36 cellular contexts compared by ENCODE assay signal in genomic region chr6:29818892-29819291, GRCh38. TPM values are rescaled to one million over a fixed set of nuclear protein-coding genes. Genes with fewer than 3 reads are reported as not detected.
DNase-seq lines count a peak whose midpoint lies in the region; ATAC-seq, FAIRE-seq and TF ChIP-seq lines count a peak whose summit lies in the region.
"Had no signal": no experiment of that assay in that cellular context is flagged by ENCODE, and none has a peak within 500 bp of the region (broad histone marks: within the 10 kb centered on the region; RNA-seq: fewer than 3 reads in every experiment).

No MANE protein-coding gene starts in this region.

- in situ Hi-C loops in K562 (cut with MboI) = no loop called here

- H4K20me1 ChIP-seq in K562 (replicated peaks; ENCODE audit: control insufficient read depth, insufficient read depth, low read length) = no peaks in the 10 kb centered on the region
- H4K20me1 ChIP-seq: BLaER1; BLaER1 treated with 17β-estradiol and CSF1 and Interleukin-3, amounts not matched to agents 10 nM and 100 nM had no signal

- TF ChIP-seq RAD21 in K562 (CRISPR knock-in tag; conservative IDR thresholded peaks at IDR 0.05 in 1 of 2, IDR thresholded peaks at IDR 0.05 in 1 of 2) = no peak

- H3K4me1 ChIP-seq in HEK293 (ENCODE audit: control insufficient read depth, insufficient read depth, low read length) (no peaks in the 10 kb centered on the region), K562 (replicated peaks in 1 of 2; ENCODE audit: control insufficient read depth in 2 of 2, insufficient read depth in 2 of 2, low read length in 2 of 2) (peaks cover 9 to 14% of the 10 kb centered on the region in 2 experiments; a peak in 4 of 5 replicates)
- H3K4me1 ChIP-seq: A549; BE2C; BLaER1; BLaER1 treated with 17β-estradiol and CSF1 and Interleukin-3, amounts not matched to agents 10 nM and 100 nM had no signal

- TF ChIP-seq EP300 in K562 (IDR thresholded peaks at IDR 0.05; ENCODE audit: low read length) = no peak

- H3K4me2 ChIP-seq in K562 (ENCODE audit: insufficient read depth, low read length) = no peak overlapping the region
- H3K4me2 ChIP-seq: A549; BLaER1; BLaER1 treated with 17β-estradiol and CSF1 and Interleukin-3, amounts not matched to agents 10 nM and 100 nM had no signal

- H3K9me3 ChIP-seq in HEK293 (ENCODE audit: control insufficient read depth, insufficient read depth, low read depth, low read length) = no peaks in the 10 kb centered on the region
- no peaks in the 10 kb centered on the region for H3K9me3 ChIP-seq in K562 (replicated peaks; ENCODE audit: control insufficient read depth, insufficient read depth, low read depth, low read length)
- H3K9me3 ChIP-seq: A549; BE2C; BLaER1; BLaER1 treated with 17β-estradiol and CSF1 and Interleukin-3, amounts not matched to agents 10 nM and 100 nM; Caco-2 had no signal

- H3K9ac ChIP-seq in K562 (ENCODE audit: insufficient read depth in 1 of 2, low read depth in 2 of 2, low read length in 2 of 2) = no peak overlapping the region
- H3K9ac ChIP-seq: BLaER1; BLaER1 treated with 17β-estradiol and CSF1 and Interleukin-3, amounts not matched to agents 10 nM and 100 nM had no signal

- H3K27ac ChIP-seq in HEK293 (ENCODE audit: extremely low read depth, low read depth, low read length) (no peak overlapping the region), K562 (ENCODE audit: extremely low read depth, low read depth, low read length) (no peak overlapping the region)
- H3K27ac ChIP-seq: 22Rv1; A549; BLaER1; BLaER1 treated with 17β-estradiol and CSF1 and Interleukin-3, amounts not matched to agents 10 nM and 100 nM; C4-2B had no signal

- TF ChIP-seq POLR2A in K562 (conservative IDR thresholded peaks at IDR 0.05) = no peak

- no TSS peak for BruUV-seq in K562 (replicated peaks; lab: Mats Ljungman, UMichigan)

- ATAC-seq in K562 = no peak
- ATAC-seq: A549; CD8-positive, alpha-beta T cell had no signal

- no peaks in the 10 kb centered on the region for H3K36me3 ChIP-seq in HEK293 (ENCODE audit: control insufficient read depth in 2 of 2, insufficient read depth in 1 of 2, low read length in 2 of 2)
- no peaks in the 10 kb centered on the region for H3K36me3 ChIP-seq in K562 (ENCODE audit: control insufficient read depth, insufficient read depth, low read length)
- H3K36me3 ChIP-seq: BE2C; BLaER1; BLaER1 treated with 17β-estradiol and CSF1 and Interleukin-3, amounts not matched to agents 10 nM and 100 nM had no signal

- H2AFZ ChIP-seq in K562 (ENCODE audit: low read depth, low read length) = no peak overlapping the region

- intact Hi-C loops in K562 (cut with micrococcal nuclease) = no loop called here

- POLR2A ChIA-PET in HEK293 (lab: Yijun Ruan, JAX) (no interaction called here), K562 (lab: Yijun Ruan, JAX) (no interaction called here)

- DNase-seq in K562 (ENCODE audit: extremely low read depth in 1 of 4, low spot score in 3 of 4) (no peak), activated T-cell treated with anti-CD3 and anti-CD28 coated beads for 4 hours (no peak), OCI-M1 (lab: John Stamatoyannopoulos, UW) (no peak)
- DNase-seq: 8988T; ACHN; AML-193; BE2C; C1 segment of cervical spinal cord; Caco-2; Calu3; CD4-positive, alpha-beta memory T cell; CD4-positive, alpha-beta T cell; CD4-positive, CD25-positive, alpha-beta regulatory T cell; CD8-positive, alpha-beta memory T cell; CD8-positive, alpha-beta T cell; COR-L47; DMS 273 treated with DMSO at 0.1 percent for 48 hours; DMS153; DMS53; DMS79; DMS79 treated with DMSO at 0.1 percent for 48 hours; DND-41; EL had no signal

- FAIRE-seq in K562 (lab: Jason Lieb, UNC) = no peak
- FAIRE-seq: A204.1, A549, D721Med had no signal

- H3K4me3 ChIP-seq in HEK293 (ENCODE audit: low read depth, low read length) (no peak overlapping the region), K562 (no peak overlapping the region)
- H3K4me3 ChIP-seq: A549; BLaER1; BLaER1 treated with 17β-estradiol and CSF1 and Interleukin-3, amounts not matched to agents 10 nM and 100 nM had no signal

- 7% methylated on average over 4 of the region's 4 CpGs for WGBS in K562 (ENCODE audit: insufficient coverage, low coverage, missing lambda C conversion rate)

- H3K79me2 ChIP-seq in K562 (ENCODE audit: control insufficient read depth, insufficient read depth, low read length) = no peaks in the 10 kb centered on the region

- TF ChIP-seq CTCF in HEK293 (tag by site-specific recombination; IDR thresholded peaks at IDR 0.05) (no peak), K562 (IDR thresholded peaks at IDR 0.05 in 2 of 3, conservative IDR thresholded peaks at IDR 0.05 in 1 of 3; ENCODE audit: insufficient read depth in 2 of 3, low read depth in 1 of 3, low read length in 3 of 3) (no peak)

- no peaks in the 10 kb centered on the region; a peak in 1 of 5 replicates for H3K27me3 ChIP-seq in K562 (ENCODE audit: control insufficient read depth in 2 of 2, insufficient read depth in 2 of 2, low read length in 2 of 2)
- H3K27me3 ChIP-seq: BLaER1; BLaER1 treated with 17β-estradiol and CSF1 and Interleukin-3, amounts not matched to agents 10 nM and 100 nM had no signal

- CTCF ChIA-PET in HEK293 (lab: Yijun Ruan, JAX) = no interaction called here
- CTCF ChIA-PET in K562 (lab: Yijun Ruan, JAX; ENCODE audit: low intra/inter-chr PET ratio) = interaction anchor here (0.7 kb wide), 1 partner anchor 467 kb away, joined by 3 read pairs; no protein-coding TSS in a partner anchor

- H3K9me1 ChIP-seq in K562 (ENCODE audit: control insufficient read depth, insufficient read depth, low read length) = no peaks in the 10 kb centered on the region

TF ChIP-seq in HEK293, 187 proteins besides CTCF, POLR2A, EP300 and RAD21:
- no peak for TF ChIP-seq GLI4 (tag by site-specific recombination; IDR thresholded peaks at IDR 0.05)
- no peak for TF ChIP-seq ZSCAN30 (tag by site-specific recombination; IDR thresholded peaks at IDR 0.05)
- peak; percentile 55 for TF ChIP-seq ZNF366 (tag by site-specific recombination; conservative IDR thresholded peaks at IDR 0.05)
TF ChIP-seq in HEK293: peak in this region for 1.

TF ChIP-seq in K562, 482 proteins besides CTCF, POLR2A, EP300 and RAD21:
- TF ChIP-seq, protein P1, sequence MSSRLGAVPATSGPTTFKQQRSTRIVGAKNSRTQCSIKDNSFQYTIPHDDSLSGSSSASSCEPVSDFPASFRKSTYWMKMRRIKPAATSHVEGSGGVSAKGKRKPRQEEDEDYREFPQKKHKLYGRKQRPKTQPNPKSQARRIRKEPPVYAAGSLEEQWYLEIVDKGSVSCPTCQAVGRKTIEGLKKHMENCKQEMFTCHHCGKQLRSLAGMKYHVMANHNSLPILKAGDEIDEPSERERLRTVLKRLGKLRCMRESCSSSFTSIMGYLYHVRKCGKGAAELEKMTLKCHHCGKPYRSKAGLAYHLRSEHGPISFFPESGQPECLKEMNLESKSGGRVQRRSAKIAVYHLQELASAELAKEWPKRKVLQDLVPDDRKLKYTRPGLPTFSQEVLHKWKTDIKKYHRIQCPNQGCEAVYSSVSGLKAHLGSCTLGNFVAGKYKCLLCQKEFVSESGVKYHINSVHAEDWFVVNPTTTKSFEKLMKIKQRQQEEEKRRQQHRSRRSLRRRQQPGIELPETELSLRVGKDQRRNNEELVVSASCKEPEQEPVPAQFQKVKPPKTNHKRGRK (tag; IDR thresholded peaks at IDR 0.05) = peak; percentile 61
- no peak for TF ChIP-seq UBTF (IDR thresholded peaks at IDR 0.05; ENCODE audit: borderline replicate concordance in 1 of 2, low read depth in 2 of 2, low read length in 2 of 2)
- TF ChIP-seq ESRRB (CRISPR knock-in tag; IDR thresholded peaks at IDR 0.05; ENCODE audit: borderline replicate concordance) = no peak
- TF ChIP-seq NONO (IDR thresholded peaks at IDR 0.05; ENCODE audit: low read depth in 2 of 2, low read length in 1 of 2) = no peak

RNA-seq across cellular contexts. Expression of gene HLA-G, which starts 8.7 kb away (rescaled TPM):
- not detected in 2 replicates for total RNA-seq in K562 (2011; cell fraction: chromatin; rRNA removed; ENCODE audit: low replicate concordance)
- not detected in 2 replicates for total RNA-seq in K562 (2011; cell fraction: nucleolus; rRNA removed)
- not detected in 2 replicates for total RNA-seq in K562 (2011; cell fraction: nucleoplasm; rRNA removed)
- total RNA-seq in K562 (2014; rRNA removed) (not detected in 2 replicates), K562 (2014; rRNA removed; fragmentation: Illumina TruSeq; extraction: Trizol) (not detected in 2 replicates), K562 (2015; rRNA removed; fragmentation: Illumina TruSeq; extraction: Trizol) (not detected in 2 replicates), K562 (2021) (not detected in 2 replicates)
- polyA plus RNA-seq in K562 (2011; rRNA removed) (not detected in 2 replicates), K562 (2014; fragmentation: Illumina TruSeq; extraction: Trizol) (not detected in 2 replicates), K562 (2014; fragmentation: Nextera tagmentation; extraction: Ambion mirVana) (not detected), K562 (2014; rRNA removed) (0.13 TPM in 1 of 2 replicates, not detected in the other)
- not detected in 2 replicates for polyA plus RNA-seq in K562 (2011; cell fraction: cytosol; rRNA removed)
- polyA plus RNA-seq in K562 (2011; cell fraction: nucleus; rRNA removed) = not detected in 2 replicates
- not detected in 2 replicates for polyA plus RNA-seq in K562 (2012)
- polyA minus RNA-seq in K562 (2011; rRNA and poly(A)+ RNA removed) = not detected in 2 replicates
- not detected in 2 replicates for polyA minus RNA-seq in K562 (2011; cell fraction: cytosol; rRNA and poly(A)+ RNA removed)
- not detected in 2 replicates for polyA minus RNA-seq in K562 (2011; cell fraction: nucleus; rRNA and poly(A)+ RNA removed)
- total RNA-seq: A172, A673, Caco-2, Daoy had no signal
- polyA plus RNA-seq: AG04450, BJ had no signal
